Comparison of ENCODE assay signal across 13 cellular contexts in the genomic region with DNA sequence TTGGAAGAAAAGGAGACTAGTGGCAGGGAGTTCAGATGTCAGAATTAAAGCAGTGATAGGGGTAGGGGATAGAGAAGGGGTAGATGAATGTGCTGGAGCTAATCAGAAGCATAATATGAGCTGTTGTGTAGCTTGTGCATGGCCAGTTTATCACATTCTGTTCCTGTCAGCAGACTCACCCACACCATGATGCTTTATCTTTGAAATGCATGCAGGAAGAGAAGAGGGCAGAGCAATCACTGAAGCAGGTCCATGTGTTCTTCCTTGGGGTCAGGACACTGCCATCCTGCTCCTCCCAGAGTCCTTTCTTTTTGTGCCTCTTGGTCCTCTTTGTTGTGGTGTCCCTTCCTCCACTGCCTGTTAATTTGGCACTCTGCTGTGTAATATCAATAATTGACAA. TPM values are rescaled to one million over a fixed set of nuclear protein-coding genes. Genes with fewer than 3 reads are reported as not detected.
DNase-seq lines count a peak whose midpoint lies in the region; ATAC-seq, FAIRE-seq and TF ChIP-seq lines count a peak whose summit lies in the region.
"Had no signal": no experiment of that assay in that cellular context is flagged by ENCODE, and none has a peak within 500 bp of the region (broad histone marks: within the 10 kb centered on the region; RNA-seq: fewer than 3 reads in every experiment).

No MANE protein-coding gene starts in this region.

- intact Hi-C loops in Right ventricle myocardium inferior (cut with DNase I) (no loop called here), cardiac septum (cut with DNase I) (no loop called here), left ventricle myocardium superior (cut with micrococcal nuclease) (no loop called here), posterior cingulate gyrus (cut with DNase I) (no loop called here)

- no peak for DNase-seq in Right ventricle myocardium inferior (ENCODE audit: missing footprints)
- DNase-seq in cardiac septum (ENCODE audit: low spot score), result no peak
- DNase-seq in activated naive CD8-positive, alpha-beta T cell treated with anti-CD3 and anti-CD28 coated beads, Interleukin-2, amount 10 ng/mL, durations not matched to agents 7 days and 5 days, result no peak
- DNase-seq in left ventricle myocardium superior, result no peak
- no peak for DNase-seq in GM20000 (ENCODE audit: low spot score)
- no peak for DNase-seq in RCC 7860 (ENCODE audit: low spot score)
- no peak for DNase-seq in posterior cingulate gyrus
- DNase-seq: central memory CD4-positive, alpha-beta T cell; hypothalamus; ovary; stimulated activated CD4-positive, alpha-beta T cell treated with anti-CD3 and anti-CD28 coated beads, Interleukin-15, amount 100 ng/mL, for 24 hours had no signal

- ATAC-seq in Right ventricle myocardium inferior (peak; percentile 54), left ventricle myocardium superior (peak; percentile 69)
- ATAC-seq in activated naive CD8-positive, alpha-beta T cell treated with anti-CD3 and anti-CD28 coated beads, Interleukin-2, amount 10 ng/mL, durations not matched to agents 7 days and 5 days (ENCODE audit: low read depth), result no peak
- no peak for ATAC-seq in stimulated activated memory B cell treated with anti-CD40 and anti-IgM and Interleukin-4, amounts not matched to agents 10 μg/mL and 1 μg/mL and 100 μg/mL, for 72 hours

- peak overlapping the region; percentile 17 for H3K27ac Mint-ChIP-seq in activated naive CD8-positive, alpha-beta T cell treated with anti-CD3 and anti-CD28 coated beads, Interleukin-2, amount 10 ng/mL, durations not matched to agents 7 days and 5 days
- peak overlapping the region; percentile 62 for H3K27ac Mint-ChIP-seq in stimulated activated memory B cell treated with anti-CD40 and anti-IgM and Interleukin-4, amounts not matched to agents 10 μg/mL and 1 μg/mL and 100 μg/mL, for 72 hours

- no peaks in the 10 kb centered on the region for H3K9me3 Mint-ChIP-seq in activated naive CD8-positive, alpha-beta T cell treated with anti-CD3 and anti-CD28 coated beads, Interleukin-2, amount 10 ng/mL, durations not matched to agents 7 days and 5 days
- H3K9me3 Mint-ChIP-seq in stimulated activated memory B cell treated with anti-CD40 and anti-IgM and Interleukin-4, amounts not matched to agents 10 μg/mL and 1 μg/mL and 100 μg/mL, for 72 hours, result no peaks in the 10 kb centered on the region
- H3K9me3 Mint-ChIP-seq: activated T-helper 1 cell treated with anti-CD3 and anti-CD28 coated beads, Interleukin-12 subunit alpha, Interleukin-12 subunit beta, Interleukin-2, Interleukin-4 antibody, amounts not matched to agents 30 ng/mL and 10 ng/mL and 1 ng/mL, durations not matched to agents 14 hours and 24 hours and 36 hours had no signal

- FAIRE-seq in RCC 7860 (lab: Jason Lieb, UNC), result no peak

- TF ChIP-seq CTCF in GM20000 (IDR thresholded peaks at IDR 0.05; ENCODE audit: extremely low read depth, missing control alignments), result no peak

- no peak overlapping the region for H3K4me3 Mint-ChIP-seq in activated naive CD8-positive, alpha-beta T cell treated with anti-CD3 and anti-CD28 coated beads, Interleukin-2, amount 10 ng/mL, durations not matched to agents 7 days and 5 days
- no peak overlapping the region for H3K4me3 Mint-ChIP-seq in stimulated activated memory B cell treated with anti-CD40 and anti-IgM and Interleukin-4, amounts not matched to agents 10 μg/mL and 1 μg/mL and 100 μg/mL, for 72 hours
- H3K4me3 Mint-ChIP-seq: activated T-helper 1 cell treated with anti-CD3 and anti-CD28 coated beads, Interleukin-12 subunit alpha, Interleukin-12 subunit beta, Interleukin-2, Interleukin-4 antibody, amounts not matched to agents 30 ng/mL and 10 ng/mL and 1 ng/mL, durations not matched to agents 14 hours and 24 hours and 36 hours had no signal

- POLR2A ChIA-PET in activated naive CD8-positive, alpha-beta T cell treated with anti-CD3 and anti-CD28 coated beads, Interleukin-2, amount 10 ng/mL, durations not matched to agents 7 days and 5 days (lab: Charles Lee), result no interaction called here

- H3K36me3 Mint-ChIP-seq in activated naive CD8-positive, alpha-beta T cell treated with anti-CD3 and anti-CD28 coated beads, Interleukin-2, amount 10 ng/mL, durations not matched to agents 7 days and 5 days, result peaks cover 41% of the 10 kb centered on the region
- peaks cover 56% of the 10 kb centered on the region for H3K36me3 Mint-ChIP-seq in stimulated activated memory B cell treated with anti-CD40 and anti-IgM and Interleukin-4, amounts not matched to agents 10 μg/mL and 1 μg/mL and 100 μg/mL, for 72 hours

- H3K27me3 Mint-ChIP-seq in activated naive CD8-positive, alpha-beta T cell treated with anti-CD3 and anti-CD28 coated beads, Interleukin-2, amount 10 ng/mL, durations not matched to agents 7 days and 5 days, result no peaks in the 10 kb centered on the region
- no peaks in the 10 kb centered on the region for H3K27me3 Mint-ChIP-seq in stimulated activated memory B cell treated with anti-CD40 and anti-IgM and Interleukin-4, amounts not matched to agents 10 μg/mL and 1 μg/mL and 100 μg/mL, for 72 hours

- H3K4me1 Mint-ChIP-seq in activated naive CD8-positive, alpha-beta T cell treated with anti-CD3 and anti-CD28 coated beads, Interleukin-2, amount 10 ng/mL, durations not matched to agents 7 days and 5 days, result peaks cover 33% of the 10 kb centered on the region
- H3K4me1 Mint-ChIP-seq in stimulated activated memory B cell treated with anti-CD40 and anti-IgM and Interleukin-4, amounts not matched to agents 10 μg/mL and 1 μg/mL and 100 μg/mL, for 72 hours, result peaks cover 57% of the 10 kb centered on the region

RNA-seq across cellular contexts. Expression of a gene that starts 5.8 kb away (rescaled TPM):
- total RNA-seq in Right ventricle myocardium inferior (7.7 TPM), cardiac septum (11.2 TPM), left ventricle myocardium superior (9.5 TPM)
- 10 to 100 TPM; 30.5 to 30.8 TPM for total RNA-seq in activated naive CD8-positive, alpha-beta T cell treated with anti-CD3 and anti-CD28 coated beads, Interleukin-2, amount 10 ng/mL, durations not matched to agents 7 days and 5 days

RNA-seq across cellular contexts. Expression of a gene that starts 38.7 kb away (rescaled TPM):
- total RNA-seq in Right ventricle myocardium inferior, result 19.3 TPM
- 28.8 TPM for total RNA-seq in cardiac septum
- 10 to 100 TPM; 63.8 to 68.7 TPM for total RNA-seq in activated naive CD8-positive, alpha-beta T cell treated with anti-CD3 and anti-CD28 coated beads, Interleukin-2, amount 10 ng/mL, durations not matched to agents 7 days and 5 days
- 22.2 TPM for total RNA-seq in left ventricle myocardium superior

Comparison
In these comparisons a context has a peak if more than half of its experiments do, and no peak if none do; other contexts are left out.
1. ATAC-seq: peak in Right ventricle myocardium inferior (single experiment) and left ventricle myocardium superior (single experiment); none in activated naive CD8-positive, alpha-beta T cell treated with anti-CD3 and anti-CD28 coated beads, Interleukin-2, amount 10 ng/mL, durations not matched to agents 7 days and 5 days (single experiment) and stimulated activated memory B cell treated with anti-CD40 and anti-IgM and Interleukin-4, amounts not matched to agents 10 μg/mL and 1 μg/mL and 100 μg/mL, for 72 hours (single experiment).